In the genomic region with DNA sequence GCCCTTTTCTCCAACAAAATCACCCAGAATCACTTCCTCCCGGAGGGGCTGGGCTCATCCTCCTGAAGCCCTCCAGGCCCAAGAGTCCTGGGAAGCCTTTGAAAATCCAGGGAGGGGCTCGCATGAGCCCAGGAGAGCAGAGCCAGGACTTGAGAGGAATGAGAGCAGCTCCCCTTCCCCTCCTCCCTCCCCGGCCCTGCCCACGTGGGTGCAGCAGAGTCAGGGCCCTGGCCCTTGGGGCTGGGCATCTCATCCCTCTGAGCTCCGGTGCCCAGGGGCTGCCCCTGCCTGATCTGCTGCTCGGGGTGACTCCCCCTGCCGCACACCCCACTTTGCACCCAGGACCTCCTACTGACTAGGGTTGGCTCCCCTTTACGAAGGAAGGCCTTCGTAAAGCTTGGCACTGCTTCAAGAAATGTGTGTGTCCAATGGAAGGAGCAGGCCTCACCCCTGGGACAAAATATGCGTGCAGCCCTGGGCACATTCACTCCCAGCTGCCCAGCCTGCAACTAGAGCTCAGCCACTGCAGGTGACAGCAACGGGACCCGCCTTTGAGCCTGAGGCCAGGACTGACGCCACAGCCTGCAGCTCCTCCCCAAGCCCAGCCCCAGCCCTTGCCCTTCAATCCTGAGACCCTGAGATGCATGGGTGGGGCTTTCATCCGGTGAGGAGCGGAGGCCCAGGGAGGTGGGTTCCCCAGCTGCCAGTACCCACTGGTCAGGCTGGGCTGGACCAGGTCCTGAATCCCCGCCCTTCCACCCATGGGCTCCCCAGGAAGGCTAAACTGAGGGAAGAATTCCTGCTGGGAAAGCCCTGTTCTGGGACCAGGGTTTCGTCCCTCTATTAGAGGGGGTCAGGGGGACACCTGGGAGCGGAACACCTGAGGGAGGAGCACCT, we compare ENCODE assay signal across 9 cellular contexts. TPM values are rescaled to one million over a fixed set of nuclear protein-coding genes. Genes with fewer than 3 reads are reported as not detected.
DNase-seq lines count a peak whose midpoint lies in the region; ATAC-seq and TF ChIP-seq lines count a peak whose summit lies in the region.
"Had no signal": no experiment of that assay in that cellular context is flagged by ENCODE, and none has a peak within 500 bp of the region (broad histone marks: within the 10 kb centered on the region; RNA-seq: fewer than 3 reads in every experiment).

No MANE protein-coding gene starts in this region.

- no peak overlapping the region for H3K4me3 Mint-ChIP-seq in activated T-cell treated with anti-CD3 and anti-CD28 coated beads, Interleukin-2, amount 50 U/mL, for 72 hours
- H3K4me3 Mint-ChIP-seq: activated naive CD8-positive, alpha-beta T cell treated with anti-CD3 and anti-CD28 coated beads, Interleukin-2, amount 10 ng/mL, durations not matched to agents 7 days and 5 days had no signal

- H3K36me3 ChIP-seq in thymus (ENCODE audit: control insufficient read depth, insufficient read depth): peaks cover 4% of the 10 kb centered on the region
- no peaks in the 10 kb centered on the region for H3K36me3 ChIP-seq in osteoblast (ENCODE audit: insufficient read depth, low read length)

- H3K27ac ChIP-seq in thymus (ENCODE audit: low read depth) (peak overlapping the region; percentile 48), osteoblast (ENCODE audit: low read depth, low read length) (no peak overlapping the region)

- no peak overlapping the region for H3K4me2 ChIP-seq in osteoblast (ENCODE audit: insufficient read depth, low read length)

- no peak overlapping the region for H2AFZ ChIP-seq in osteoblast (ENCODE audit: low read length)

- TF ChIP-seq CTCF in osteoblast (IDR thresholded peaks at IDR 0.05; ENCODE audit: extremely low read depth, low read depth, low read length): no peak

- peaks cover 12% of the 10 kb centered on the region for H3K4me1 Mint-ChIP-seq in activated T-cell treated with anti-CD3 and anti-CD28 coated beads, Interleukin-2, amount 50 U/mL, for 72 hours (ENCODE audit: low read depth)

- H3K27ac Mint-ChIP-seq in activated T-cell treated with anti-CD3 and anti-CD28 coated beads, Interleukin-2, amount 50 U/mL, for 72 hours: no peak overlapping the region
- H3K27ac Mint-ChIP-seq: activated naive CD8-positive, alpha-beta T cell treated with anti-CD3 and anti-CD28 coated beads, Interleukin-2, amount 10 ng/mL, durations not matched to agents 7 days and 5 days had no signal

- no peaks in the 10 kb centered on the region for H3K9me3 Mint-ChIP-seq in activated T-cell treated with anti-CD3 and anti-CD28 coated beads, Interleukin-2, amount 50 U/mL, for 72 hours
- H3K9me3 Mint-ChIP-seq: activated naive CD8-positive, alpha-beta T cell treated with anti-CD3 and anti-CD28 coated beads, Interleukin-2, amount 10 ng/mL, durations not matched to agents 7 days and 5 days had no signal

- DNase-seq in NCI-H2029 (lab: John Stamatoyannopoulos, UW) (peak; percentile 8), NCI-H2029 treated with DMSO at 0.1 percent for 48 hours (lab: John Stamatoyannopoulos, UW) (no peak), RPMI8226 (peak; percentile 73), iPS-NIHi7 (ENCODE audit: extremely low spot score) (peak; percentile 92), osteoblast (ENCODE audit: insufficient read length, low spot score, missing footprints) (no peak)
- no peak for DNase-seq in stimulated activated CD4-positive, alpha-beta T cell treated with anti-CD3 and anti-CD28 coated beads, Interleukin-12 subunit alpha, Interleukin-12 subunit beta, amount 100 ng/mL, for 4 hours
- no peak for DNase-seq in activated T-cell treated with anti-CD3 and anti-CD28 coated beads, Interleukin-2, amount 50 U/mL, for 72 hours
- DNase-seq: activated naive CD8-positive, alpha-beta T cell treated with anti-CD3 and anti-CD28 coated beads, Interleukin-2, amount 10 ng/mL, durations not matched to agents 7 days and 5 days had no signal

- no peak for ATAC-seq in activated T-cell treated with anti-CD3 and anti-CD28 coated beads, Interleukin-2, amount 50 U/mL, for 72 hours (replicated peaks in 1 of 2)

- no peak overlapping the region for H3K4me3 ChIP-seq in thymus (ENCODE audit: low read length)
- no peak overlapping the region for H3K4me3 ChIP-seq in osteoblast (ENCODE audit: insufficient read depth, low read length)

- H3K9me3 ChIP-seq in thymus (ENCODE audit: control insufficient read depth) (no peaks in the 10 kb centered on the region), osteoblast (ENCODE audit: low read depth, low read length) (no peaks in the 10 kb centered on the region)

- H3K79me2 ChIP-seq in osteoblast (ENCODE audit: insufficient read depth, low read length): peaks cover 10% of the 10 kb centered on the region

- peaks cover 3% of the 10 kb centered on the region for H4K20me1 ChIP-seq in osteoblast (ENCODE audit: insufficient read depth, low read length)

- 80% methylated on average over 18 of the region's 18 CpGs for WGBS in thymus

- H3K27me3 Mint-ChIP-seq in activated T-cell treated with anti-CD3 and anti-CD28 coated beads, Interleukin-2, amount 50 U/mL, for 72 hours (ENCODE audit: low read depth): no peaks in the 10 kb centered on the region
- H3K27me3 Mint-ChIP-seq: activated naive CD8-positive, alpha-beta T cell treated with anti-CD3 and anti-CD28 coated beads, Interleukin-2, amount 10 ng/mL, durations not matched to agents 7 days and 5 days had no signal

- H3K27me3 ChIP-seq in thymus (ENCODE audit: control insufficient read depth, insufficient read depth): no peaks in the 10 kb centered on the region
- H3K27me3 ChIP-seq in osteoblast (ENCODE audit: insufficient read depth, low read length): no peaks in the 10 kb centered on the region

- H3K4me1 ChIP-seq in thymus (ENCODE audit: control insufficient read depth, insufficient read depth, low read length) (peaks cover 12% of the 10 kb centered on the region), osteoblast (ENCODE audit: insufficient read depth, low read length) (peaks cover 9% of the 10 kb centered on the region)

- H3K36me3 Mint-ChIP-seq in activated T-cell treated with anti-CD3 and anti-CD28 coated beads, Interleukin-2, amount 50 U/mL, for 72 hours (ENCODE audit: insufficient read depth in 2 of 2): no peaks in the 10 kb centered on the region

RNA-seq across cellular contexts. Expression of a gene that starts 21.8 kb away (rescaled TPM):
- 9.8 TPM for polyA plus RNA-seq in thymus
- total RNA-seq in osteoblast: 15.3 and 18.5 TPM in 2 replicates
- total RNA-seq in activated T-cell treated with anti-CD3 and anti-CD28 coated beads, Interleukin-2, amount 50 U/mL, for 72 hours: 1 to 10 TPM; 3.1 to 5.2 TPM

Comparison
In these comparisons a context has a peak if more than half of its experiments do, and no peak if none do; other contexts are left out.
1. DNase-seq: peak in NCI-H2029 (single experiment), RPMI8226 (single experiment) and iPS-NIHi7 (single experiment); none in NCI-H2029 treated with DMSO at 0.1 percent for 48 hours (single experiment), stimulated activated CD4-positive, alpha-beta T cell treated with anti-CD3 and anti-CD28 coated beads, Interleukin-12 subunit alpha, Interleukin-12 subunit beta, amount 100 ng/mL, for 4 hours (single experiment), osteoblast (single experiment) and activated T-cell treated with anti-CD3 and anti-CD28 coated beads, Interleukin-2, amount 50 U/mL, for 72 hours (0 of 2).